In the genomic region with DNA sequence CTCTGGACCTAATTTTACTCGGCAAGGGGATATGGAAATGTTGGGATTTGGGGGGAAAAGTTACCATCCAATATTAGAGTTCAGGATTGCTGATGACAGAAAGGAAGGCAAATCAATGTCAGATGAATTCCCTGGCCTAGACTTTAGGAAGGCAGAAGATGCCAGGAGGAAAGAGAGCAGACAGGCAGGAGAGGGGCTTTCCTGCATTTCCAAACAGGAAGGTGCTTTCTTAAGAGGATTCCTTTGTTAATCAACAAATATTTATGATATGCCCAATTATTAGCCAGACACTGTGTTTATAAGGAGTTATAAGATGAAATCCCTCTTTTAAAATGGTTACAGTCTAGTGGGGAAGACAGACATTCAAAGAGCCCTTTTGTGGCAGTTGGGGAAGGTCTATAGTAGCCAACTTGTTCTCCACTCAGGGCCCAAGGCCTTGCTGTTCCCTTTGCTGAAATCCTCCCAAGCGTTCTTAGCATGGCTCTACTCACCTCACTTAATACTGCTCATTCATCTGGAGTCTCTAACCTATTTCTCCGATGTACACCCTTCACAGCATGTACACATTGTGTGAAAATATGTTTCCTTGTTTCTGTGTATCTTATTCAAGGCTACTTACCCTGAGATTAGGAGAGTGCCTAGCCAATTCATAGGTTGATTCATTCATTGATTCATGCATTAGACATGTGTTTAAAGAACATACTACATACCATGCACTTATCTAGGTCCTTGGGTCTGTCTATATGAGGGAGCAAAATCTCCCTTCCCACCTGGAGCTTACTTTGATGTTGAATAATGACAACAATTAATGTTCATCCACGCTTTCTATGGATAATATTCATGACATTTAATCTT, we compare ENCODE assay signal across 20 cellular contexts. TPM values are rescaled to one million over a fixed set of nuclear protein-coding genes. Genes with fewer than 3 reads are reported as not detected.
DNase-seq lines count a peak whose midpoint lies in the region; ATAC-seq, FAIRE-seq and TF ChIP-seq lines count a peak whose summit lies in the region.
"Had no signal": no experiment of that assay in that cellular context is flagged by ENCODE, and none has a peak within 500 bp of the region (broad histone marks: within the 10 kb centered on the region; RNA-seq: fewer than 3 reads in every experiment).

No MANE protein-coding gene starts in this region.

- no peak for FAIRE-seq in HepG2 (lab: Jason Lieb, UNC)

- BruUV-seq in HepG2 (replicated peaks; lab: Mats Ljungman, UMichigan) (no TSS peak), PC-3 (replicated peaks; lab: Mats Ljungman, UMichigan) (no TSS peak)

- no peaks in the 10 kb centered on the region for H3K9me2 ChIP-seq in PC-3 (replicated peaks; ENCODE audit: low read length)

- no peaks in the 10 kb centered on the region for H3K36me3 ChIP-seq in right lobe of liver
- H3K36me3 ChIP-seq in HepG2 (replicated peaks in 1 of 2; ENCODE audit: control insufficient read depth in 1 of 2, insufficient read depth in 2 of 2, low read length in 2 of 2): no peaks in the 10 kb centered on the region
- no peaks in the 10 kb centered on the region for H3K36me3 ChIP-seq in ovary
- H3K36me3 ChIP-seq in PC-3 (ENCODE audit: low read depth, low read length): no peaks in the 10 kb centered on the region

- H3K4me1 ChIP-seq in right lobe of liver (no peaks in the 10 kb centered on the region), HepG2 (ENCODE audit: insufficient read depth, low read length) (peaks cover 18% of the 10 kb centered on the region), ovary (ENCODE audit: insufficient read depth) (peaks cover 16% of the 10 kb centered on the region), PC-3 (ENCODE audit: insufficient read depth, low read length) (no peaks in the 10 kb centered on the region)

- TF ChIP-seq EP300 in HepG2 (IDR thresholded peaks at IDR 0.05; ENCODE audit: low read depth in 2 of 2, low read length in 2 of 2) (no peak), HepG2 (CRISPR knock-in tag; IDR thresholded peaks at IDR 0.05; ENCODE audit: borderline replicate concordance) (no peak), ovary (IDR thresholded peaks at IDR 0.05) (no peak)

- TF ChIP-seq POLR2A in right lobe of liver (IDR thresholded peaks at IDR 0.05) (no peak), HepG2 (IDR thresholded peaks at IDR 0.05; ENCODE audit: insufficient read depth in 1 of 2, low read depth in 2 of 2, low read length in 2 of 2) (no peak), ovary (IDR thresholded peaks at IDR 0.05) (no peak)

- DNase-seq in right lobe of liver (no peak), HepG2 (ENCODE audit: low spot score) (no peak), fibroblast of the aortic adventitia (ENCODE audit: low read depth) (peak; percentile 48), renal cortical epithelial cell (ENCODE audit: low read depth) (peak; percentile 64), ovary (no peak), RKO (ENCODE audit: low spot score) (no peak), PC-3 (no peak), ACHN (no peak)
- DNase-seq: activated CD8-positive, alpha-beta T cell treated with anti-CD3 and anti-CD28 coated beads for 36 hours; activated naive CD8-positive, alpha-beta T cell treated with anti-CD3 and anti-CD28 coated beads, Interleukin-2, amount 10 ng/mL, durations not matched to agents 7 days and 5 days; GF-D8; hypothalamus; MV-4-11; NCI-H526 treated with DMSO at 0.1 percent for 48 hours; PC-9; stimulated activated CD4-positive, alpha-beta T cell treated with anti-CD3 and anti-CD28 coated beads, Interleukin-2, amount 100 ng/mL, for 48 hours; SW 1271 had no signal

- peak overlapping the region; percentile 24 to 54 (median 42) for H3K27ac ChIP-seq in right lobe of liver
- H3K27ac ChIP-seq in HepG2 (ENCODE audit: extremely low read length, insufficient read depth, low read length): no peak overlapping the region
- no peak overlapping the region for H3K27ac ChIP-seq in ovary
- H3K27ac ChIP-seq in PC-3 (ENCODE audit: low read length): no peak overlapping the region
- H3K27ac ChIP-seq: PC-9 had no signal

- no peak overlapping the region for H3K4me2 ChIP-seq in HepG2 (ENCODE audit: low read depth, low read length)
- H3K4me2 ChIP-seq in PC-3 (ENCODE audit: low read length): no peak overlapping the region
- H3K4me2 ChIP-seq: PC-9 had no signal

- in situ Hi-C loops in HepG2 (cut with HindIII; ENCODE audit: extremely low pct_ligation_motif_present, low pct_unique_long_range_greater_than_20kb) (no loop called here), ACHN (cut with HindIII; ENCODE audit: low pct_ligation_motif_present, low pct_unique_long_range_greater_than_20kb, low sequenced_read_pairs) (no loop called here)

- H3K4me3 ChIP-seq in right lobe of liver (no peak overlapping the region), HepG2 (replicated peaks in 1 of 3; ENCODE audit: insufficient read depth in 1 of 3, low read depth in 2 of 3, low read length in 3 of 3) (no peak overlapping the region), fibroblast of the aortic adventitia (ENCODE audit: low read depth, low read length) (no peak overlapping the region), ovary (no peak overlapping the region), PC-3 (ENCODE audit: low read length) (no peak overlapping the region)
- H3K4me3 ChIP-seq: PC-9 had no signal

- no peak overlapping the region for H2AFZ ChIP-seq in HepG2 (ENCODE audit: low read length)
- no peak overlapping the region for H2AFZ ChIP-seq in PC-3 (ENCODE audit: low read length)
- H2AFZ ChIP-seq: PC-9 had no signal

- TF ChIP-seq CTCF in right lobe of liver (IDR thresholded peaks at IDR 0.05): no peak
- no peak for TF ChIP-seq CTCF in HepG2 (CRISPR knock-in tag; IDR thresholded peaks at IDR 0.05)
- TF ChIP-seq CTCF in fibroblast of the aortic adventitia (IDR thresholded peaks at IDR 0.05; ENCODE audit: insufficient read depth, low read length): no peak
- TF ChIP-seq CTCF in ovary (IDR thresholded peaks at IDR 0.05): no peak
- TF ChIP-seq CTCF in PC-3 (conservative IDR thresholded peaks at IDR 0.05; ENCODE audit: low read depth, low read length): no peak

- H3F3A ChIP-seq in PC-3 (ENCODE audit: low read length, unreplicated experiment): no peaks in the 10 kb centered on the region

- TF ChIP-seq RAD21 in HepG2 (CRISPR knock-in tag; IDR thresholded peaks at IDR 0.05): no peak

- CTCF ChIA-PET in HepG2 (lab: Yijun Ruan, JAX; ENCODE audit: low intra/inter-chr PET ratio, low total read pairs) (no interaction called here), PC-3 (lab: Charles Lee) (no interaction called here)

- 35% methylated on average over 4 of the region's 4 CpGs for WGBS in right lobe of liver (ENCODE audit: insufficient coverage, low coverage, low lambda C conversion rate, missing lambda C conversion rate)
- WGBS in HepG2 (ENCODE audit: low lambda C conversion rate): 15% methylated on average over 4 of the region's 4 CpGs
- 76 to 78% (median 76%) methylated on average over 4 of the region's 4 CpGs for WGBS in ovary, 3 donors

- H4K20me1 ChIP-seq in HepG2 (ENCODE audit: insufficient read depth, low read length) (no peaks in the 10 kb centered on the region), PC-3 (ENCODE audit: low read length) (no peaks in the 10 kb centered on the region)

- no peak for ATAC-seq in right lobe of liver
- ATAC-seq in HepG2: no peak
- no peak for ATAC-seq in PC-3
- ATAC-seq: activated CD8-positive, alpha-beta T cell treated with anti-CD3 and anti-CD28 coated beads for 36 hours; esophagus mucosa; left lobe of liver had no signal

- no peaks in the 10 kb centered on the region for H3K27me3 ChIP-seq in right lobe of liver
- peaks cover 0 to 13% of the 10 kb centered on the region in 2 experiments; a peak in 1 of 5 replicates for H3K27me3 ChIP-seq in HepG2 (ENCODE audit: control insufficient read depth in 1 of 2, insufficient read depth in 2 of 2, low read length in 2 of 2)
- H3K27me3 ChIP-seq in ovary: no peaks in the 10 kb centered on the region
- peaks cover 14% of the 10 kb centered on the region; the same call in 1 of the 2 replicates for H3K27me3 ChIP-seq in PC-3 (ENCODE audit: low read length)

- no peaks in the 10 kb centered on the region for H3K79me2 ChIP-seq in HepG2 (ENCODE audit: insufficient read depth, low read length)
- H3K79me2 ChIP-seq in PC-3 (ENCODE audit: low read length): no peaks in the 10 kb centered on the region

- intact Hi-C loops in right lobe of liver (cut with DNase I): no loop called here
- intact Hi-C loops in HepG2 (cut with micrococcal nuclease; ENCODE audit: unreplicated experiment): no loop called here
- intact Hi-C loops in ovary (cut with DNase I): loop anchor here in 1 of 4 donors (5.0 kb wide), 1 partner anchor 43 kb away; no protein-coding TSS in a partner anchor
- intact Hi-C loops in PC-3 (cut with micrococcal nuclease): no loop called here

- POLR2A ChIA-PET in HepG2 (lab: Yijun Ruan, JAX) (no interaction called here), PC-3 (lab: Charles Lee; ENCODE audit: unreplicated experiment) (no interaction called here)

- no peak overlapping the region for H3K9ac ChIP-seq in HepG2 (ENCODE audit: insufficient read depth, low read depth, low read length)
- no peak overlapping the region for H3K9ac ChIP-seq in PC-3 (ENCODE audit: low read length)

- H3K9me3 ChIP-seq in right lobe of liver (no peaks in the 10 kb centered on the region), HepG2 (ENCODE audit: low read length) (no peaks in the 10 kb centered on the region), ovary (no peaks in the 10 kb centered on the region), PC-3 (ENCODE audit: low read length) (no peaks in the 10 kb centered on the region)

RNA-seq across cellular contexts. Expression of a gene that starts 5.3 kb away (rescaled TPM):
- total RNA-seq in right lobe of liver: 100 to 1,000 TPM in 5 of 6 experiments, 10 to 100 TPM in 1; 46.2 to 347 (median 163) TPM
- 0.32 and 1.1 TPM in 2 replicates for total RNA-seq in HepG2 (2016; rRNA removed; fragmentation: Illumina TruSeq; extraction: Trizol)
- 0.30 TPM in 1 of 2 replicates, not detected in the other for total RNA-seq in HepG2 (2016; cell fraction: cytosol; rRNA removed; fragmentation: Illumina TruSeq; extraction: Trizol; ENCODE audit: low read depth)
- total RNA-seq in HepG2 (2016; cell fraction: insoluble cytoplasmic fraction; rRNA removed; fragmentation: Illumina TruSeq; extraction: Trizol): 0.46 and 0.52 TPM in 2 replicates
- total RNA-seq in HepG2 (2016; cell fraction: membrane; rRNA removed; fragmentation: Illumina TruSeq; extraction: Trizol): not detected in 2 replicates
- 0.93 and 0.94 TPM in 2 replicates for total RNA-seq in HepG2 (2016; cell fraction: nucleus; rRNA removed; fragmentation: Illumina TruSeq; extraction: Trizol)
- polyA plus RNA-seq in HepG2 (2011; rRNA removed): 1.3 and 1.6 TPM in 2 replicates
- 0.96 and 1.2 TPM in 2 replicates for polyA plus RNA-seq in HepG2 (2011; cell fraction: cytosol; rRNA removed)
- polyA plus RNA-seq in HepG2 (2011; cell fraction: nucleus; rRNA removed): 0.83 and 1.3 TPM in 2 replicates
- 0.36 and 0.42 TPM in 2 replicates for polyA plus RNA-seq in HepG2 (2012)
- polyA plus RNA-seq in HepG2 (2016; cell fraction: cytosol; fragmentation: Illumina TruSeq; extraction: Trizol; ENCODE audit: low read depth): 0.14 and 0.24 TPM in 2 replicates
- polyA plus RNA-seq in HepG2 (2016; cell fraction: insoluble cytoplasmic fraction; fragmentation: Illumina TruSeq; extraction: Trizol; ENCODE audit: low read depth): 0.52 and 0.59 TPM in 2 replicates
- polyA plus RNA-seq in HepG2 (2016; cell fraction: membrane; fragmentation: Illumina TruSeq; extraction: Trizol; ENCODE audit: low read depth): 0.27 and 0.38 TPM in 2 replicates
- 1.6 and 1.9 TPM in 2 replicates for polyA plus RNA-seq in HepG2 (2016; cell fraction: nucleus; fragmentation: Illumina TruSeq; extraction: Trizol; ENCODE audit: insufficient read depth, low read depth)
- 0.62 and 1.8 TPM in 2 replicates for polyA minus RNA-seq in HepG2 (2011; rRNA and poly(A)+ RNA removed; ENCODE audit: low replicate concordance)
- polyA minus RNA-seq in HepG2 (2011; cell fraction: cytosol; rRNA and poly(A)+ RNA removed): 0.53 and 1.3 TPM in 2 replicates
- polyA minus RNA-seq in HepG2 (2011; cell fraction: nucleus; rRNA and poly(A)+ RNA removed): not detected in 2 replicates
- total RNA-seq in fibroblast of the aortic adventitia (ENCODE audit: low replicate concordance): 263 and 2,449 TPM in 2 replicates
- total RNA-seq in renal cortical epithelial cell: 1,261 and 4,753 TPM in 2 replicates
- 100 to 1,000 TPM in 6 of 7 donors, 10 to 100 TPM in 1; 96.8 to 955 (median 353) TPM for total RNA-seq in ovary
- 1,000 to 10,000 TPM in 1 of 2 donors, 100 to 1,000 TPM in 1; 686 to 4,468 TPM for polyA plus RNA-seq in ovary
- not detected in 2 replicates for total RNA-seq in PC-3 (2014; rRNA removed)
- total RNA-seq: activated CD8-positive, alpha-beta T cell treated with anti-CD3 and anti-CD28 coated beads for 36 hours had no signal
- polyA plus RNA-seq: IgD-negative memory B cell had no signal

Comparison
In these comparisons a context has a peak if more than half of its experiments do, and no peak if none do; other contexts are left out.
1. H3K27ac ChIP-seq: peak in right lobe of liver (3 of 3); none in HepG2 (single experiment), ovary (0 of 2) and PC-3 (single experiment).
2. RNA of a gene that starts 5.3 kb away (total RNA-seq): 1,261 to 4,753 TPM in renal cortical epithelial cell, 96.8 to 955 TPM in ovary, 263 to 2,449 TPM in fibroblast of the aortic adventitia and 46.2 to 347 TPM in right lobe of liver; 0.30 to 1.1 TPM in HepG2 and not detected in PC-3; every median in the first group is over 10 times any median in the second.
3. DNase-seq: peak in fibroblast of the aortic adventitia (single experiment) and renal cortical epithelial cell (single experiment); none in right lobe of liver (0 of 3), HepG2 (single experiment), ovary (0 of 5), RKO (single experiment), PC-3 (single experiment) and ACHN (single experiment).